ENCODE assay signal across 25 cellular contexts in the genomic region with DNA sequence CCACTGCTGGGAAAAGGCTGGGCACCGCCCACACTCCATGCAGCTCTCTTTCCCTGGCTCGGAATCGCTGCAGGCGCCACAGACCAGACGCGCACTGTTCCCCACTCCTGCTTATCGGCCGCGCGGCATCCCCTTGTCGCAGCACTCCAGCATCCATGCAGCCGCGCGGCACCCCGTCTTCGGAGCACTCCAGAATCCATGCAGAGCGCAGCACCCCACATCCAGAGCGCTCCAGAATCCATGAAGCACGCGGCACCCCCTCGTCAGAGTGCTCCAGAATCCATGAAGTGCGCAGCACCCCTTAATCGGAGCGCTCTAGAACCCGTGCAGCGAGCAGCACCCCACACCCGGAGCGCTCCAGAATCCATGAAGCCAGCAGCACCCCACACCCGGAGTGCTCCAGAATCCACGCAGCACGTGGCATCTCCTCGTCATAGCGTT. TPM values are rescaled to one million over a fixed set of nuclear protein-coding genes. Genes with fewer than 3 reads are reported as not detected.
"Had no signal": no experiment of that assay in that cellular context is flagged by ENCODE, and none has a peak within 500 bp of the region (broad histone marks: within the 10 kb centered on the region; RNA-seq: fewer than 3 reads in every experiment).

No MANE protein-coding gene starts in this region.

- H3K27me3 ChIP-seq: cardiac muscle cell, neutrophil had no signal

- H3K27ac ChIP-seq: cardiac muscle cell, epithelial cell of prostate, esophagus muscularis mucosa, gastrocnemius medialis, heart right ventricle, left lung, lower lobe of right lung, neutrophil, thoracic aorta, transverse colon had no signal

- H3K27me3 Mint-ChIP-seq: stimulated activated naive CD8-positive, alpha-beta T cell treated with anti-CD3 and anti-CD28 coated beads, Interleukin-15, Interleukin-2, amounts not matched to agents 100 ng/mL and 50 ng/mL, for 24 hours had no signal

- H3K9me3 Mint-ChIP-seq: memory B cell; nephron progenitor cell; stimulated activated effector memory CD8-positive, alpha-beta T cell treated with anti-CD3 and anti-CD28 coated beads, Interleukin-12 subunit alpha, Interleukin-12 subunit beta, amount 100 ng/mL, for 72 hours; stimulated activated naive CD8-positive, alpha-beta T cell treated with anti-CD3 and anti-CD28 coated beads, Interleukin-15, Interleukin-2, amounts not matched to agents 100 ng/mL and 50 ng/mL, for 24 hours had no signal

- H3K4me3 Mint-ChIP-seq: memory B cell; nephron progenitor cell; stimulated activated effector memory CD8-positive, alpha-beta T cell treated with anti-CD3 and anti-CD28 coated beads, Interleukin-12 subunit alpha, Interleukin-12 subunit beta, amount 100 ng/mL, for 72 hours; stimulated activated naive CD8-positive, alpha-beta T cell treated with anti-CD3 and anti-CD28 coated beads, Interleukin-15, Interleukin-2, amounts not matched to agents 100 ng/mL and 50 ng/mL, for 24 hours had no signal

- H3K4me3 ChIP-seq: cardiac muscle cell, esophagus muscularis mucosa, gastrocnemius medialis, heart right ventricle, left lung, lower lobe of right lung, thoracic aorta, transverse colon had no signal

- H3K9me3 ChIP-seq: esophagus muscularis mucosa, gastrocnemius medialis, heart right ventricle, left lung, lower lobe of right lung, neutrophil, thoracic aorta, transverse colon had no signal

- H3K36me3 ChIP-seq: cardiac muscle cell, esophagus muscularis mucosa, gastrocnemius medialis, heart right ventricle, left lung, lower lobe of right lung, neutrophil, thoracic aorta, transverse colon had no signal

- ATAC-seq: gastrocnemius medialis; heart right ventricle; left lung; lower lobe of right lung; stimulated activated effector memory CD8-positive, alpha-beta T cell treated with anti-CD3 and anti-CD28 coated beads, Interleukin-12 subunit alpha, Interleukin-12 subunit beta, amount 100 ng/mL, for 72 hours had no signal

- DNase-seq: cortex of kidney; effector memory CD4-positive, alpha-beta T cell; gastrocnemius medialis; heart right ventricle; hypothalamus; lower lobe of right lung; midbrain; nephron progenitor cell; small intestine; stimulated activated CD4-positive, alpha-beta T cell treated with anti-CD3 and anti-CD28 coated beads, Interleukin-2, amount 100 ng/mL, for 48 hours; stimulated activated CD8-positive, alpha-beta memory T cell treated with anti-CD3 and anti-CD28 coated beads, Interleukin-4, amount 100 ng/mL, for 48 hours had no signal

- H3K36me3 Mint-ChIP-seq: memory B cell; stimulated activated effector memory CD8-positive, alpha-beta T cell treated with anti-CD3 and anti-CD28 coated beads, Interleukin-12 subunit alpha, Interleukin-12 subunit beta, amount 100 ng/mL, for 72 hours had no signal

- H3K4me1 Mint-ChIP-seq: memory B cell; stimulated activated effector memory CD8-positive, alpha-beta T cell treated with anti-CD3 and anti-CD28 coated beads, Interleukin-12 subunit alpha, Interleukin-12 subunit beta, amount 100 ng/mL, for 72 hours had no signal

- H3K27ac Mint-ChIP-seq: memory B cell; nephron progenitor cell; stimulated activated effector memory CD8-positive, alpha-beta T cell treated with anti-CD3 and anti-CD28 coated beads, Interleukin-12 subunit alpha, Interleukin-12 subunit beta, amount 100 ng/mL, for 72 hours; stimulated activated naive CD8-positive, alpha-beta T cell treated with anti-CD3 and anti-CD28 coated beads, Interleukin-15, Interleukin-2, amounts not matched to agents 100 ng/mL and 50 ng/mL, for 24 hours had no signal

RNA-seq across cellular contexts. Expression of gene TFF3, which starts 9.5 kb away (rescaled TPM):
- total RNA-seq: cardiac muscle cell, fibroblast of villous mesenchyme, pulmonary artery endothelial cell had no signal

RNA-seq across cellular contexts. Expression of gene TFF2, which starts 45.1 kb away (rescaled TPM):
- total RNA-seq: cardiac muscle cell, esophagus muscularis mucosa, fibroblast of villous mesenchyme, gastrocnemius medialis, heart right ventricle, left lung, lower lobe of right lung, osteocyte, pulmonary artery endothelial cell, ureter had no signal
